ENCODE assay signal across 13 cellular contexts in the genomic region with DNA sequence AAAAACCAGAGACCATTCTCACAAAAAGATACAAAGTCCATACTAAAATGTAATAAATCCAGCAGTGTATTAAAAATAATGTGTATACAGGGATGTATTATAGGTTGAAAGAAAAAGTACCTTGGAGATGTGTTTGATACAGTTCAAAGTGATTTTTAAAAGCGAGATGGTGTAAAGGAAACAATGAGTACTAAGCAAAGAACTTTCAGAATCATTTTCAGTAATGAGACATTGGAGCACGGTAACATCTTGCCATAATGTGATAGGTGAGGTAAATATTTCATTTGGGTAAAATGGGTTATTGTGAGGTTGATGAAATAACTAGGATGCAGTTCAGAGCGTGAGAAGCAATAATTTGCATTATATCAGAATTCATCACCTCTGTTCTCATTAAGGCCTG. TPM values are rescaled to one million over a fixed set of nuclear protein-coding genes. Genes with fewer than 3 reads are reported as not detected.
A peak's percentile ranks its signal among the peaks of the same experiment; 100 is the strongest.
DNase-seq lines count a peak whose midpoint lies in the region; ATAC-seq and TF ChIP-seq lines count a peak whose summit lies in the region.
"Had no signal": no experiment of that assay in that cellular context is flagged by ENCODE, and none has a peak within 500 bp of the region (broad histone marks: within the 10 kb centered on the region; RNA-seq: fewer than 3 reads in every experiment).

No MANE protein-coding gene starts in this region.

- peak overlapping the region; percentile 4 for H3K27ac Mint-ChIP-seq in CD8-positive, alpha-beta T cell
- H3K27ac Mint-ChIP-seq in activated naive CD8-positive, alpha-beta T cell treated with anti-CD3 and anti-CD28 coated beads for 36 hours, result peak overlapping the region; percentile 94

- H3K36me3 ChIP-seq in CD8-positive, alpha-beta T cell (ENCODE audit: insufficient read depth, low read length), result no peaks in the 10 kb centered on the region

- H3K36me3 Mint-ChIP-seq in CD8-positive, alpha-beta T cell, result peaks cover 26% of the 10 kb centered on the region
- H3K36me3 Mint-ChIP-seq in activated naive CD8-positive, alpha-beta T cell treated with anti-CD3 and anti-CD28 coated beads for 36 hours, result peaks cover 22% of the 10 kb centered on the region

- intact Hi-C loops in CD8-positive, alpha-beta T cell (cut with DNase I, micrococcal nuclease), result loop anchor here (1.0 to 10.0 kb wide), 3 partner anchors 72 to 162 kb away; no protein-coding TSS in a partner anchor

- no peaks in the 10 kb centered on the region for H3K4me1 Mint-ChIP-seq in CD8-positive, alpha-beta T cell (ENCODE audit: low read depth)
- peaks cover 13% of the 10 kb centered on the region for H3K4me1 Mint-ChIP-seq in activated naive CD8-positive, alpha-beta T cell treated with anti-CD3 and anti-CD28 coated beads for 36 hours

- DNase-seq in CD8-positive, alpha-beta T cell, result no peak
- no peak for DNase-seq in activated naive CD8-positive, alpha-beta T cell treated with anti-CD3 and anti-CD28 coated beads for 36 hours
- DNase-seq in NCI-H2171 (lab: John Stamatoyannopoulos, UW) (no peak), SIG-M5 treated with dmso at 0.1 percent for 504 hours (lab: John Stamatoyannopoulos, UW; ENCODE audit: unreplicated experiment) (no peak), NCI-H187 treated with DMSO at 0.1 percent for 48 hours (lab: John Stamatoyannopoulos, UW) (no peak)
- DNase-seq: activated CD4-positive, alpha-beta T cell treated with anti-CD3 and anti-CD28 coated beads for 4 hours; mesendoderm; NCI-H446 had no signal

- H3K9me3 Mint-ChIP-seq in CD8-positive, alpha-beta T cell, result no peaks in the 10 kb centered on the region
- no peaks in the 10 kb centered on the region for H3K9me3 Mint-ChIP-seq in activated naive CD8-positive, alpha-beta T cell treated with anti-CD3 and anti-CD28 coated beads for 36 hours

- no peak overlapping the region for H3K4me3 ChIP-seq in CD8-positive, alpha-beta T cell (ENCODE audit: low read depth, low read length)
- H3K4me3 ChIP-seq: ascending aorta, SJSA1 had no signal

- no peak for TF ChIP-seq CTCF in CD8-positive, alpha-beta T cell (IDR thresholded peaks at IDR 0.05)

- H3K27me3 ChIP-seq in CD8-positive, alpha-beta T cell (ENCODE audit: insufficient read depth, low read length), result no peaks in the 10 kb centered on the region
- H3K27me3 ChIP-seq: ascending aorta, SJSA1 had no signal

- POLR2A ChIA-PET in CD8-positive, alpha-beta T cell (lab: Charles Lee), result no interaction called here

- H3K4me3 Mint-ChIP-seq in CD8-positive, alpha-beta T cell, result no peak overlapping the region
- peak overlapping the region; percentile 29 for H3K4me3 Mint-ChIP-seq in activated naive CD8-positive, alpha-beta T cell treated with anti-CD3 and anti-CD28 coated beads for 36 hours

- CTCF ChIA-PET in CD8-positive, alpha-beta T cell (lab: Charles Lee), result interaction anchor here (1.3 kb wide), 1 partner anchor 162 kb away, joined by 5 read pairs; no protein-coding TSS in a partner anchor

- ATAC-seq in CD8-positive, alpha-beta T cell, result no peak
- ATAC-seq in GM18867 (IDR thresholded peaks at IDR 0.05; ENCODE audit: unreplicated experiment), result peak; percentile 72
- peak; percentile 47 for ATAC-seq in HG03064 (IDR thresholded peaks at IDR 0.05; ENCODE audit: low read depth, unreplicated experiment)
- no peak for ATAC-seq in HG02571 (IDR thresholded peaks at IDR 0.05; ENCODE audit: unreplicated experiment)

- no peak overlapping the region for H3K27ac ChIP-seq in CD8-positive, alpha-beta T cell (ENCODE audit: low read depth, low read length)
- H3K27ac ChIP-seq: ascending aorta, SJSA1 had no signal

- H3K9me3 ChIP-seq in CD8-positive, alpha-beta T cell (ENCODE audit: low read length), result no peaks in the 10 kb centered on the region
- H3K9me3 ChIP-seq: ascending aorta, SJSA1 had no signal

- H3K4me1 ChIP-seq in CD8-positive, alpha-beta T cell (ENCODE audit: insufficient read depth, low read length), result no peaks in the 10 kb centered on the region
- H3K4me1 ChIP-seq: ascending aorta, SJSA1 had no signal

- H3K27me3 Mint-ChIP-seq in CD8-positive, alpha-beta T cell (ENCODE audit: low read depth), result no peaks in the 10 kb centered on the region
- H3K27me3 Mint-ChIP-seq in activated naive CD8-positive, alpha-beta T cell treated with anti-CD3 and anti-CD28 coated beads for 36 hours, result no peaks in the 10 kb centered on the region

RNA-seq across cellular contexts. Expression of gene EIF2S3, which starts 25.9 kb away (rescaled TPM):
- 100 to 1,000 TPM; 180 to 184 TPM for total RNA-seq in CD8-positive, alpha-beta T cell
- total RNA-seq in activated naive CD8-positive, alpha-beta T cell treated with anti-CD3 and anti-CD28 coated beads for 36 hours, result 100 to 1,000 TPM; 379 to 386 TPM

RNA-seq across cellular contexts. Expression of gene KLHL15, which starts 53.7 kb away (rescaled TPM):
- 10 to 100 TPM; 29.7 TPM for total RNA-seq in CD8-positive, alpha-beta T cell
- total RNA-seq in activated naive CD8-positive, alpha-beta T cell treated with anti-CD3 and anti-CD28 coated beads for 36 hours, result 10 to 100 TPM; 13.5 to 14.2 TPM

Comparison
In these comparisons a context has a peak if more than half of its experiments do, and no peak if none do; other contexts are left out.
1. ATAC-seq: peak in GM18867 (single experiment) and HG03064 (single experiment); none in CD8-positive, alpha-beta T cell (single experiment) and HG02571 (single experiment).